ENCODE assay signal across 13 cellular contexts in the genomic region with DNA sequence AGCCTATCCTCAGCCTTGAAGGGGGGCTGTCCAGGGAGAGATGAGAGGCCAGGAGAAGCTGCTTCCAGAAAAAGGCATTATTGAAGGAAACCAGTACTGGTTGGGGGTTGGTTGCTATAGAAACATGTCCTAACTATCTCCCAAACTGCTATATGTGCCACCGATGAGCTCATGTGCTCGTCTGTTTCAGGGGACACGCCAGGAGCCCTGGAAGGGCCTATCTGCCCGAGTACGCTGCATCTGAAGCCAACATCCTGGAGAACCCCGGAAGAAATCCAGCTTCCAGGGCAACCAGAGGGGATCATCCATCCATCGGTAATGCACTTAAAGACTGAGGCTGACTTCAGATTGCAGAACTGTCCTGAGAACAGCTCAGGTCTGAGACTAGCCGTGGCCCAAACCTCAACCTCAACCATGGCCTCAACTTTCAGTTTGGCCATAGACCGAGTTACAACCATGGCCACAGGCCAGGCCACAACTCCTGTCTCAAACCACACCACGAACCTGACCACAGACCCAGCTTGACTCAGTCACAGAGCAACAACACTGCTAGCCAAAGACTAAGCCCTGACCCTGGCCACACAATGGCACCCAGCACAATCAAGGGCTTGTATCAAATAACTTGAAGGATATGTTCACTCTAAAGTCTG. TPM values are rescaled to one million over a fixed set of nuclear protein-coding genes. Genes with fewer than 3 reads are reported as not detected.
DNase-seq lines count a peak whose midpoint lies in the region; ATAC-seq and TF ChIP-seq lines count a peak whose summit lies in the region.
"Had no signal": no experiment of that assay in that cellular context is flagged by ENCODE, and none has a peak within 500 bp of the region (broad histone marks: within the 10 kb centered on the region; RNA-seq: fewer than 3 reads in every experiment).

No MANE protein-coding gene starts in this region.

- intact Hi-C loops in aorta (cut with DNase I) = no loop called here

- TF ChIP-seq CTCF in MM.1S (IDR thresholded peaks at IDR 0.05; ENCODE audit: low read length) (no peak), brain microvascular endothelial cell (IDR thresholded peaks at IDR 0.05; ENCODE audit: low read depth, low read length, missing control alignments) (no peak), osteoblast (IDR thresholded peaks at IDR 0.05; ENCODE audit: extremely low read depth, low read depth, low read length) (no peak)

- H3K36me3 Mint-ChIP-seq in activated T-cell treated with anti-CD3 and anti-CD28 coated beads, Interleukin-2, amount 50 U/mL, for 24 hours (ENCODE audit: low read depth) = no peaks in the 10 kb centered on the region
- H3K36me3 Mint-ChIP-seq: CD8-positive, alpha-beta T cell; naive thymus-derived CD8-positive, alpha-beta T cell had no signal

- H3K79me2 ChIP-seq in MM.1S (ENCODE audit: low read length) (no peaks in the 10 kb centered on the region), osteoblast (ENCODE audit: insufficient read depth, low read length) (no peaks in the 10 kb centered on the region)

- H3K4me3 ChIP-seq in MM.1S (ENCODE audit: low read length) (no peak overlapping the region), brain microvascular endothelial cell (ENCODE audit: low read depth, low read length) (no peak overlapping the region), osteoblast (ENCODE audit: insufficient read depth, low read length) (no peak overlapping the region), aorta (ENCODE audit: low read length in 2 of 2) (no peak overlapping the region)
- H3K4me3 ChIP-seq: right lobe of liver had no signal

- ATAC-seq in GM21390 (IDR thresholded peaks at IDR 0.05; ENCODE audit: unreplicated experiment) = no peak
- no peak for ATAC-seq in aorta (ENCODE audit: low FRiP score)
- ATAC-seq: CD8-positive, alpha-beta T cell; naive thymus-derived CD8-positive, alpha-beta T cell; right lobe of liver had no signal

- H3K4me2 ChIP-seq in MM.1S (ENCODE audit: low read depth, low read length) = no peak overlapping the region
- H3K4me2 ChIP-seq in osteoblast (ENCODE audit: insufficient read depth, low read length) = peak overlapping the region; percentile 15

- peak; percentile 70 for DNase-seq in GM03348 (ENCODE audit: low spot score)
- peak; percentile 25 for DNase-seq in MM.1S
- DNase-seq in brain microvascular endothelial cell = peak; percentile 48
- peak; percentile 95 for DNase-seq in osteoblast (ENCODE audit: insufficient read length, low spot score, missing footprints)
- DNase-seq in NCI-H69 (lab: John Stamatoyannopoulos, UW) = no peak
- no peak for DNase-seq in activated T-cell treated with anti-CD3 and anti-CD28 coated beads, Interleukin-2, amount 50 U/mL, for 24 hours
- no peak for DNase-seq in aorta
- DNase-seq: activated T-cell treated with anti-CD3 and anti-CD28 coated beads, Interleukin-2, amount 50 U/mL, for 48 hours; CD8-positive, alpha-beta T cell; naive thymus-derived CD8-positive, alpha-beta T cell; NCI-H2227 treated with DMSO at 0.1 percent for 48 hours had no signal

- no peaks in the 10 kb centered on the region for H3K36me3 ChIP-seq in MM.1S (replicated peaks; ENCODE audit: insufficient read depth, low read length)
- H3K36me3 ChIP-seq in brain microvascular endothelial cell (replicated peaks) = no peaks in the 10 kb centered on the region
- no peaks in the 10 kb centered on the region for H3K36me3 ChIP-seq in osteoblast (ENCODE audit: insufficient read depth, low read length)
- H3K36me3 ChIP-seq in aorta (ENCODE audit: control insufficient read depth in 1 of 2, insufficient read depth in 2 of 2, low read length in 1 of 2) = no peaks in the 10 kb centered on the region
- H3K36me3 ChIP-seq: right lobe of liver had no signal

- H3K27me3 Mint-ChIP-seq in activated T-cell treated with anti-CD3 and anti-CD28 coated beads, Interleukin-2, amount 50 U/mL, for 24 hours = peaks cover 6% of the 10 kb centered on the region

- in situ Hi-C loops in brain microvascular endothelial cell (cut with HindIII; ENCODE audit: low pct_ligation_motif_present, low sequenced_read_pairs) = no loop called here

- H3K27me3 ChIP-seq in MM.1S (replicated peaks; ENCODE audit: insufficient read depth, low read length) (peaks cover 12% of the 10 kb centered on the region), brain microvascular endothelial cell (replicated peaks) (no peaks in the 10 kb centered on the region), osteoblast (ENCODE audit: insufficient read depth, low read length) (no peaks in the 10 kb centered on the region), aorta (ENCODE audit: control insufficient read depth in 1 of 2, insufficient read depth in 2 of 2, low read length in 1 of 2) (no peaks in the 10 kb centered on the region)
- H3K27me3 ChIP-seq: right lobe of liver had no signal

- H3K9me3 ChIP-seq in MM.1S (replicated peaks; ENCODE audit: insufficient read depth, low read length) = no peaks in the 10 kb centered on the region
- no peaks in the 10 kb centered on the region for H3K9me3 ChIP-seq in osteoblast (ENCODE audit: low read depth, low read length)
- no peaks in the 10 kb centered on the region for H3K9me3 ChIP-seq in aorta (ENCODE audit: control insufficient read depth, low read length)
- H3K9me3 ChIP-seq: right lobe of liver had no signal

- peaks cover 10% of the 10 kb centered on the region for H3K4me1 Mint-ChIP-seq in activated T-cell treated with anti-CD3 and anti-CD28 coated beads, Interleukin-2, amount 50 U/mL, for 24 hours (ENCODE audit: low read depth)

- H3K4me1 ChIP-seq in MM.1S (ENCODE audit: low read length) (peaks cover 16% of the 10 kb centered on the region), osteoblast (ENCODE audit: insufficient read depth, low read length) (peaks cover 13% of the 10 kb centered on the region), aorta (ENCODE audit: control insufficient read depth in 1 of 2, insufficient read depth in 2 of 2, low read length in 2 of 2) (no peaks in the 10 kb centered on the region)
- H3K4me1 ChIP-seq: right lobe of liver had no signal

- no peaks in the 10 kb centered on the region for H3K9me3 Mint-ChIP-seq in activated T-cell treated with anti-CD3 and anti-CD28 coated beads, Interleukin-2, amount 50 U/mL, for 24 hours
- H3K9me3 Mint-ChIP-seq: CD8-positive, alpha-beta T cell; naive thymus-derived CD8-positive, alpha-beta T cell had no signal

- H2AFZ ChIP-seq in MM.1S (ENCODE audit: low read length) (no peak overlapping the region), osteoblast (ENCODE audit: low read length) (no peak overlapping the region)

- WGBS in aorta, 2 donors = 90 to 93% methylated on average over 10 of the region's 10 CpGs

- H3K27ac ChIP-seq in MM.1S (ENCODE audit: low read length) (no peak overlapping the region), brain microvascular endothelial cell (no peak overlapping the region), osteoblast (ENCODE audit: low read depth, low read length) (no peak overlapping the region), aorta (ENCODE audit: low read depth in 1 of 2, low read length in 2 of 2) (no peak overlapping the region)
- H3K27ac ChIP-seq: right lobe of liver had no signal

- H3F3A ChIP-seq in MM.1S (ENCODE audit: insufficient read depth, low read length) = no peaks in the 10 kb centered on the region

- H3K27ac Mint-ChIP-seq in activated T-cell treated with anti-CD3 and anti-CD28 coated beads, Interleukin-2, amount 50 U/mL, for 24 hours = no peak overlapping the region
- H3K27ac Mint-ChIP-seq: CD8-positive, alpha-beta T cell had no signal

- no peak overlapping the region for H3K9ac ChIP-seq in MM.1S (ENCODE audit: low read length)

- no peaks in the 10 kb centered on the region for H3K9me2 ChIP-seq in MM.1S (replicated peaks; ENCODE audit: insufficient read depth, low read length)

- no peaks in the 10 kb centered on the region for H4K20me1 ChIP-seq in MM.1S (ENCODE audit: insufficient read depth, low read length)
- peaks cover 28% of the 10 kb centered on the region for H4K20me1 ChIP-seq in osteoblast (ENCODE audit: insufficient read depth, low read length)

- no peak overlapping the region for H3K4me3 Mint-ChIP-seq in activated T-cell treated with anti-CD3 and anti-CD28 coated beads, Interleukin-2, amount 50 U/mL, for 24 hours
- H3K4me3 Mint-ChIP-seq: CD8-positive, alpha-beta T cell; naive thymus-derived CD8-positive, alpha-beta T cell had no signal

RNA-seq across cellular contexts. Expression of a gene that starts 10.2 kb away (rescaled TPM):
- total RNA-seq in osteoblast (1.8 TPM in 2 replicates), aorta (1 to 10 TPM; 1.8 to 3.6 TPM)
- under 1 TPM; 0.38 to 0.67 TPM for polyA plus RNA-seq in aorta
- polyA plus RNA-seq: naive thymus-derived CD8-positive, alpha-beta T cell had no signal

Comparison
In these comparisons a context has a peak if more than half of its experiments do, and no peak if none do; other contexts are left out.
1. DNase-seq: peak in GM03348 (single experiment), MM.1S (single experiment), brain microvascular endothelial cell (single experiment) and osteoblast (single experiment); none in NCI-H69 (single experiment), activated T-cell treated with anti-CD3 and anti-CD28 coated beads, Interleukin-2, amount 50 U/mL, for 24 hours (single experiment) and aorta (0 of 2).